Comparison of ENCODE assay signal across 27 cellular contexts in genomic region chr18:12821408-12821807, GRCh38.
DNase-seq lines count a peak whose midpoint lies in the region; ATAC-seq and TF ChIP-seq lines count a peak whose summit lies in the region.
"Had no signal": no experiment of that assay in that cellular context is flagged by ENCODE, and none has a peak within 500 bp of the region (broad histone marks: within the 10 kb centered on the region; RNA-seq: fewer than 3 reads in every experiment).

No MANE protein-coding gene starts in this region.

- no peaks in the 10 kb centered on the region for H3F3A ChIP-seq in neural progenitor cell (ENCODE audit: low read depth)

- H2AFZ ChIP-seq in neural progenitor cell (replicated peaks) = no peak overlapping the region
- H2AFZ ChIP-seq: parathyroid adenoma had no signal

- H3K79me2 ChIP-seq in neural progenitor cell (ENCODE audit: low read depth) = no peaks in the 10 kb centered on the region

- H3K9me3 ChIP-seq in HUES64 (ENCODE audit: insufficient read depth, low read depth, low read length) (no peaks in the 10 kb centered on the region), iPS-18a (ENCODE audit: control insufficient read depth, low read depth, low read length) (no peaks in the 10 kb centered on the region), neural progenitor cell (ENCODE audit: low read depth) (no peaks in the 10 kb centered on the region), psoas muscle (no peaks in the 10 kb centered on the region)
- H3K9me3 ChIP-seq: body of pancreas, heart left ventricle, mucosa of descending colon had no signal

- intact Hi-C loops in psoas muscle (cut with DNase I) = no loop called here

- no peaks in the 10 kb centered on the region for H3K27me3 Mint-ChIP-seq in T-helper 1 cell treated with Interleukin-12 subunit alpha and Interleukin-12 subunit beta and Interleukin-4 antibody, amounts not matched to agents 30 μg/mL and 1 μg/mL, for 36 hours (ENCODE audit: low read depth)
- H3K27me3 Mint-ChIP-seq in neural progenitor cell (ENCODE audit: insufficient read depth, low read depth) = no peaks in the 10 kb centered on the region
- H3K27me3 Mint-ChIP-seq in stimulated activated memory B cell treated with anti-CD40 and anti-IgM and Interleukin-4, amounts not matched to agents 10 μg/mL and 1 μg/mL and 100 μg/mL, for 72 hours = no peaks in the 10 kb centered on the region
- H3K27me3 Mint-ChIP-seq: CD4-positive, alpha-beta T cell; type B pancreatic cell had no signal

- peaks cover 46% of the 10 kb centered on the region for H3K4me1 Mint-ChIP-seq in T-helper 1 cell treated with Interleukin-12 subunit alpha and Interleukin-12 subunit beta and Interleukin-4 antibody, amounts not matched to agents 30 μg/mL and 1 μg/mL, for 36 hours (ENCODE audit: low read depth)
- peaks cover 10% of the 10 kb centered on the region for H3K4me1 Mint-ChIP-seq in neural progenitor cell
- no peaks in the 10 kb centered on the region for H3K4me1 Mint-ChIP-seq in stimulated activated memory B cell treated with anti-CD40 and anti-IgM and Interleukin-4, amounts not matched to agents 10 μg/mL and 1 μg/mL and 100 μg/mL, for 72 hours

- H3K9me3 Mint-ChIP-seq in T-helper 1 cell treated with Interleukin-12 subunit alpha and Interleukin-12 subunit beta and Interleukin-4 antibody, amounts not matched to agents 30 μg/mL and 1 μg/mL, for 36 hours = no peaks in the 10 kb centered on the region
- H3K9me3 Mint-ChIP-seq in neural progenitor cell = no peaks in the 10 kb centered on the region
- H3K9me3 Mint-ChIP-seq in stimulated activated memory B cell treated with anti-CD40 and anti-IgM and Interleukin-4, amounts not matched to agents 10 μg/mL and 1 μg/mL and 100 μg/mL, for 72 hours = no peaks in the 10 kb centered on the region
- H3K9me3 Mint-ChIP-seq: CD4-positive, alpha-beta T cell; type B pancreatic cell had no signal

- H3K36me3 ChIP-seq in HUES64 (ENCODE audit: insufficient read depth, low read length) (peaks cover 50% of the 10 kb centered on the region), iPS-18a (ENCODE audit: control insufficient read depth, low read depth, low read length) (peaks cover 27% of the 10 kb centered on the region), neural progenitor cell (no peaks in the 10 kb centered on the region), psoas muscle (ENCODE audit: insufficient read depth in 1 of 2, low read depth in 1 of 2) (peaks cover 7 to 80% of the 10 kb centered on the region in 2 donors)

- peak overlapping the region; percentile 16 for H3K27ac Mint-ChIP-seq in T-helper 1 cell treated with Interleukin-12 subunit alpha and Interleukin-12 subunit beta and Interleukin-4 antibody, amounts not matched to agents 30 μg/mL and 1 μg/mL, for 36 hours
- no peak overlapping the region for H3K27ac Mint-ChIP-seq in neural progenitor cell
- H3K27ac Mint-ChIP-seq in stimulated activated memory B cell treated with anti-CD40 and anti-IgM and Interleukin-4, amounts not matched to agents 10 μg/mL and 1 μg/mL and 100 μg/mL, for 72 hours = no peak overlapping the region
- H3K27ac Mint-ChIP-seq: CD4-positive, alpha-beta T cell; type B pancreatic cell had no signal

- H3K4me3 ChIP-seq in HUES64 (ENCODE audit: low read length) (no peak overlapping the region), iPS-18a (ENCODE audit: low read length) (peak overlapping the region; percentile 13), neural progenitor cell (no peak overlapping the region), psoas muscle (no peak overlapping the region)
- H3K4me3 ChIP-seq: body of pancreas, heart left ventricle, mucosa of descending colon, SK-N-MC had no signal

- H3K4me2 ChIP-seq in neural progenitor cell = no peak overlapping the region

- no peak for TF ChIP-seq CTCF in neural progenitor cell (IDR thresholded peaks at IDR 0.05)
- TF ChIP-seq CTCF in psoas muscle (IDR thresholded peaks at IDR 0.05) = no peak

- H3K27me3 ChIP-seq in HUES64 (ENCODE audit: insufficient read depth, low read length) (no peaks in the 10 kb centered on the region), iPS-18a (ENCODE audit: control insufficient read depth, insufficient read depth, low read length) (no peaks in the 10 kb centered on the region), neural progenitor cell (no peaks in the 10 kb centered on the region), psoas muscle (ENCODE audit: insufficient read depth in 3 of 3, low read length in 2 of 3) (no peaks in the 10 kb centered on the region)
- H3K27me3 ChIP-seq: body of pancreas, heart left ventricle had no signal

- WGBS in HUES64 = 23% methylated on average over 3 of the region's 3 CpGs
- 65 to 69% (median 65%) methylated on average over 3 of the region's 3 CpGs for WGBS in psoas muscle, 3 donors

- H3K4me3 Mint-ChIP-seq in T-helper 1 cell treated with Interleukin-12 subunit alpha and Interleukin-12 subunit beta and Interleukin-4 antibody, amounts not matched to agents 30 μg/mL and 1 μg/mL, for 36 hours = no peak overlapping the region
- no peak overlapping the region for H3K4me3 Mint-ChIP-seq in neural progenitor cell
- H3K4me3 Mint-ChIP-seq in stimulated activated memory B cell treated with anti-CD40 and anti-IgM and Interleukin-4, amounts not matched to agents 10 μg/mL and 1 μg/mL and 100 μg/mL, for 72 hours = no peak overlapping the region
- H3K4me3 Mint-ChIP-seq: CD4-positive, alpha-beta T cell; type B pancreatic cell had no signal

- H3K4me1 ChIP-seq in HUES64 (ENCODE audit: insufficient read depth, low read length) (peaks cover 30% of the 10 kb centered on the region), iPS-18a (ENCODE audit: control insufficient read depth, low read depth, low read length) (peaks cover 25% of the 10 kb centered on the region), neural progenitor cell (peaks cover 6% of the 10 kb centered on the region), psoas muscle (no peaks in the 10 kb centered on the region)
- H3K4me1 ChIP-seq: body of pancreas, parathyroid adenoma had no signal

- H3K9ac ChIP-seq in HUES64 (ENCODE audit: low read depth, low read length) (no peak overlapping the region), iPS-18a (ENCODE audit: low read length) (no peak overlapping the region), neural progenitor cell (no peak overlapping the region)
- H3K9ac ChIP-seq: parathyroid adenoma had no signal

- DNase-seq in T-helper 1 cell = no peak
- peak; percentile 40 for DNase-seq in neural progenitor cell (ENCODE audit: low spot score)
- no peak for DNase-seq in stimulated activated CD4-positive, alpha-beta T cell treated with anti-CD3 and anti-CD28 coated beads, Interleukin-1b, Interleukin-23, amount 100 ng/mL, for 48 hours
- no peak for DNase-seq in psoas muscle
- DNase-seq: activated CD8-positive, alpha-beta memory T cell treated with anti-CD3 and anti-CD28 coated beads, Interleukin-2, amount 50 U/mL, for 48 hours; body of pancreas; CD4-positive, alpha-beta T cell; effector CD4-positive, alpha-beta T cell; erythroblast; foreskin fibroblast; heart left ventricle; left ventricle myocardium superior; mucosa of descending colon; NCI-H1048; NCI-H187; NCI-H226; NCI-H748 treated with DMSO at 0.1 percent for 48 hours had no signal

- H4K20me1 ChIP-seq in neural progenitor cell (ENCODE audit: low read depth) = no peaks in the 10 kb centered on the region

- H3K36me3 Mint-ChIP-seq in T-helper 1 cell treated with Interleukin-12 subunit alpha and Interleukin-12 subunit beta and Interleukin-4 antibody, amounts not matched to agents 30 μg/mL and 1 μg/mL, for 36 hours (ENCODE audit: low read depth) = peaks cover 61% of the 10 kb centered on the region
- H3K36me3 Mint-ChIP-seq in neural progenitor cell = peaks cover 11% of the 10 kb centered on the region
- H3K36me3 Mint-ChIP-seq in stimulated activated memory B cell treated with anti-CD40 and anti-IgM and Interleukin-4, amounts not matched to agents 10 μg/mL and 1 μg/mL and 100 μg/mL, for 72 hours = peaks cover 54% of the 10 kb centered on the region

- peak overlapping the region; percentile 54; the same call in 1 of the 2 replicates for H3K27ac ChIP-seq in HUES64 (ENCODE audit: low read depth, low read length)
- peak overlapping the region; percentile 24 for H3K27ac ChIP-seq in iPS-18a (ENCODE audit: low read length)
- no peak overlapping the region for H3K27ac ChIP-seq in neural progenitor cell
- H3K27ac ChIP-seq in psoas muscle = no peak overlapping the region
- H3K27ac ChIP-seq: 22Rv1, body of pancreas, heart left ventricle, parathyroid adenoma, RWPE1, SK-N-MC had no signal

- no peak for ATAC-seq in stimulated activated memory B cell treated with anti-CD40 and anti-IgM and Interleukin-4, amounts not matched to agents 10 μg/mL and 1 μg/mL and 100 μg/mL, for 72 hours
- ATAC-seq in psoas muscle = no peak
- ATAC-seq: body of pancreas, heart left ventricle, left ventricle myocardium superior, mucosa of descending colon, sciatic nerve had no signal

Comparison
In these comparisons a context has a peak if more than half of its experiments do, and no peak if none do; other contexts are left out.
1. H3K27ac ChIP-seq: peak in HUES64 (single experiment) and iPS-18a (single experiment); none in neural progenitor cell (single experiment) and psoas muscle (single experiment).